ENCODE assay signal across 1 cellular context in genomic region chr19:6519289-6519688, GRCh38.
TF ChIP-seq lines count a peak whose summit lies in the region.

No MANE protein-coding gene starts in this region.

TF ChIP-seq in endothelial cell of umbilical vein, 7 proteins besides CTCF, POLR2A, EP300 and RAD21:
- TF ChIP-seq JUN (IDR thresholded peaks at IDR 0.05; ENCODE audit: borderline replicate concordance, insufficient read depth, insufficient read length, low read depth) (peak; percentile 37), FOS (IDR thresholded peaks at IDR 0.05; ENCODE audit: borderline replicate concordance, insufficient read depth, low read length) (peak; percentile 67), GATA2 (IDR thresholded peaks at IDR 0.05; ENCODE audit: insufficient read depth, insufficient read length, low read depth, low read length) (no peak)
TF ChIP-seq in endothelial cell of umbilical vein: peak in this region for 2.
